Comparison of ENCODE assay signal across 34 cellular contexts in genomic region chrX:153456161-153456560, GRCh38. TPM values are rescaled to one million over a fixed set of nuclear protein-coding genes. Genes with fewer than 3 reads are reported as not detected.
A peak's percentile ranks its signal among the peaks of the same experiment; 100 is the strongest.
DNase-seq lines count a peak whose midpoint lies in the region; ATAC-seq and TF ChIP-seq lines count a peak whose summit lies in the region.
"Had no signal": no experiment of that assay in that cellular context is flagged by ENCODE, and none has a peak within 500 bp of the region (broad histone marks: within the 10 kb centered on the region; RNA-seq: fewer than 3 reads in every experiment).

No MANE protein-coding gene starts in this region.

- peaks cover 18 to 21% of the 10 kb centered on the region in 2 donors for H3K36me3 Mint-ChIP-seq in stimulated activated naive B cell treated with anti-CD40 and anti-IgM and Interleukin-4, amounts not matched to agents 10 μg/mL and 1 μg/mL and 100 μg/mL, for 72 hours

- H3K4me3 Mint-ChIP-seq in stimulated activated naive B cell treated with anti-CD40 and anti-IgM and Interleukin-4, amounts not matched to agents 10 μg/mL and 1 μg/mL and 100 μg/mL, for 72 hours = no peak overlapping the region
- H3K4me3 Mint-ChIP-seq: activated CD4-positive, alpha-beta T cell treated with anti-CD3 and anti-CD28 coated beads for 36 hours; activated CD8-positive, alpha-beta T cell treated with anti-CD3 and anti-CD28 coated beads, Interleukin-2, amount 10 ng/mL, durations not matched to agents 7 days and 5 days; activated T-helper 17 cell treated with anti-CD3 and anti-CD28 coated beads, Interleukin-2, amount 50 U/mL, for 72 hours; CD8-positive, alpha-beta T cell; effector memory CD8-positive, alpha-beta T cell; naive thymus-derived CD4-positive, alpha-beta T cell had no signal

- H3K9me3 Mint-ChIP-seq in stimulated activated naive B cell treated with anti-CD40 and anti-IgM and Interleukin-4, amounts not matched to agents 10 μg/mL and 1 μg/mL and 100 μg/mL, for 72 hours = no peaks in the 10 kb centered on the region
- H3K9me3 Mint-ChIP-seq: activated T-helper 17 cell treated with anti-CD3 and anti-CD28 coated beads, Interleukin-2, amount 50 U/mL, for 72 hours; CD8-positive, alpha-beta T cell; effector memory CD8-positive, alpha-beta T cell; naive thymus-derived CD4-positive, alpha-beta T cell had no signal

- peak; percentile 15 for DNase-seq in NCI-H2029 (lab: John Stamatoyannopoulos, UW)
- no peak for DNase-seq in NCI-H2029 treated with DMSO at 0.1 percent for 48 hours (lab: John Stamatoyannopoulos, UW)
- DNase-seq in anterior cingulate cortex (lab: John Stamatoyannopoulos, UW) = peak in 40 of 58 donors; percentile 2 to 72 (median 31)
- peak; percentile 28 to 69 (median 68) for DNase-seq in right cardiac atrium
- DNase-seq in stimulated activated naive B cell treated with anti-CD40 and anti-IgM and Interleukin-4, amounts not matched to agents 10 μg/mL and 1 μg/mL and 100 μg/mL, for 72 hours = no peak
- DNase-seq in upper lobe of left lung = no peak
- DNase-seq: activated CD4-positive, alpha-beta T cell treated with anti-CD3 and anti-CD28 coated beads for 36 hours; activated CD8-positive, alpha-beta T cell treated with anti-CD3 and anti-CD28 coated beads, Interleukin-2, amount 10 ng/mL, durations not matched to agents 7 days and 5 days; activated naive CD4-positive, alpha-beta T cell treated with anti-CD3 and anti-CD28 coated beads, Interleukin-2, amount 50 U/mL, for 16 hours; amniotic stem cell; CD8-positive, alpha-beta T cell; effector memory CD8-positive, alpha-beta T cell; glutamatergic neuron; islet precursor cell; KG1; MG63; naive thymus-derived CD4-positive, alpha-beta T cell; NCI-H1417; NCI-H2107; NCI-H774; SJCRH30; stimulated activated naive CD4-positive, alpha-beta T cell; SW 1271 had no signal

- peaks cover 0 to 31% (median 13%) of the 10 kb centered on the region in 4 donors for H3K36me3 ChIP-seq in upper lobe of left lung
- H3K36me3 ChIP-seq: cardiac muscle cell, SJCRH30 had no signal

- H3K4me1 ChIP-seq in right cardiac atrium (ENCODE audit: control insufficient read depth, insufficient read depth, low read length) = no peaks in the 10 kb centered on the region
- no peaks in the 10 kb centered on the region for H3K4me1 ChIP-seq in upper lobe of left lung

- no peak for TF ChIP-seq CTCF in upper lobe of left lung (IDR thresholded peaks at IDR 0.05)

- H3K4me3 ChIP-seq in right cardiac atrium (ENCODE audit: low read length) (no peak overlapping the region), upper lobe of left lung (no peak overlapping the region)
- H3K4me3 ChIP-seq: cardiac muscle cell, coronary artery, MG63, SJCRH30, suprapubic skin had no signal

- WGBS in right cardiac atrium = 68% methylated on average over 12 of the region's 12 CpGs
- WGBS in upper lobe of left lung, 2 donors = 87% methylated on average over 12 of the region's 12 CpGs; no CpG with 5 or more reads in 1 of the 2 donors

- no peaks in the 10 kb centered on the region for H3K27me3 ChIP-seq in right cardiac atrium (ENCODE audit: control insufficient read depth, insufficient read depth)
- H3K27me3 ChIP-seq in upper lobe of left lung = peaks cover 0 to 6% (median 0%) of the 10 kb centered on the region in 4 donors
- H3K27me3 ChIP-seq: cardiac muscle cell, MG63, SJCRH30, suprapubic skin had no signal

- peak overlapping the region; percentile 26 for H3K27ac Mint-ChIP-seq in stimulated activated naive B cell treated with anti-CD40 and anti-IgM and Interleukin-4, amounts not matched to agents 10 μg/mL and 1 μg/mL and 100 μg/mL, for 72 hours
- H3K27ac Mint-ChIP-seq: activated CD4-positive, alpha-beta T cell treated with anti-CD3 and anti-CD28 coated beads for 36 hours; activated CD8-positive, alpha-beta T cell treated with anti-CD3 and anti-CD28 coated beads, Interleukin-2, amount 10 ng/mL, durations not matched to agents 7 days and 5 days; activated T-helper 17 cell treated with anti-CD3 and anti-CD28 coated beads, Interleukin-2, amount 50 U/mL, for 72 hours; CD8-positive, alpha-beta T cell; effector memory CD8-positive, alpha-beta T cell; naive thymus-derived CD4-positive, alpha-beta T cell had no signal

- H3K27ac ChIP-seq in right cardiac atrium (ENCODE audit: low read length) = no peak overlapping the region
- H3K27ac ChIP-seq in upper lobe of left lung = no peak overlapping the region
- H3K27ac ChIP-seq: cardiac muscle cell, coronary artery, HL-60, SJCRH30, suprapubic skin had no signal

- ATAC-seq in right cardiac atrium (peak; percentile 38 to 59), HG03571 (IDR thresholded peaks at IDR 0.05; ENCODE audit: unreplicated experiment) (no peak), upper lobe of left lung (ENCODE audit: low FRiP score in 2 of 2) (no peak)
- ATAC-seq in stimulated activated naive B cell treated with anti-CD40 and anti-IgM and Interleukin-4, amounts not matched to agents 10 μg/mL and 1 μg/mL and 100 μg/mL, for 72 hours (replicated peaks) = no peak
- ATAC-seq in activated CD4-positive, CD25-positive, alpha-beta regulatory T cell treated with anti-CD3 and anti-CD28 coated beads, Interleukin-2, amount 50 U/mL, for 24 hours = no peak
- ATAC-seq: activated CD4-positive, alpha-beta T cell treated with anti-CD3 and anti-CD28 coated beads for 36 hours; activated CD8-positive, alpha-beta T cell treated with anti-CD3 and anti-CD28 coated beads, Interleukin-2, amount 10 ng/mL, durations not matched to agents 7 days and 5 days; activated T-helper 17 cell treated with anti-CD3 and anti-CD28 coated beads, Interleukin-2, amount 50 U/mL, for 72 hours; CD8-positive, alpha-beta T cell; effector memory CD8-positive, alpha-beta T cell; naive thymus-derived CD4-positive, alpha-beta T cell had no signal

- no peaks in the 10 kb centered on the region for H3K27me3 Mint-ChIP-seq in stimulated activated naive B cell treated with anti-CD40 and anti-IgM and Interleukin-4, amounts not matched to agents 10 μg/mL and 1 μg/mL and 100 μg/mL, for 72 hours
- H3K27me3 Mint-ChIP-seq: activated CD4-positive, alpha-beta T cell treated with anti-CD3 and anti-CD28 coated beads for 36 hours; activated T-helper 17 cell treated with anti-CD3 and anti-CD28 coated beads, Interleukin-2, amount 50 U/mL, for 72 hours; effector memory CD8-positive, alpha-beta T cell; naive thymus-derived CD4-positive, alpha-beta T cell had no signal

- no peaks in the 10 kb centered on the region for H3K4me1 Mint-ChIP-seq in stimulated activated naive B cell treated with anti-CD40 and anti-IgM and Interleukin-4, amounts not matched to agents 10 μg/mL and 1 μg/mL and 100 μg/mL, for 72 hours
- H3K4me1 Mint-ChIP-seq: activated CD4-positive, alpha-beta T cell treated with anti-CD3 and anti-CD28 coated beads for 36 hours; activated T-helper 17 cell treated with anti-CD3 and anti-CD28 coated beads, Interleukin-2, amount 50 U/mL, for 72 hours had no signal

- intact Hi-C loops in right cardiac atrium (cut with DNase I) = no loop called here

- TF ChIP-seq EP300 in upper lobe of left lung (IDR thresholded peaks at IDR 0.05) = no peak

- H3K9me3 ChIP-seq in right cardiac atrium (ENCODE audit: control insufficient read depth, low read length) = no peaks in the 10 kb centered on the region
- no peaks in the 10 kb centered on the region for H3K9me3 ChIP-seq in upper lobe of left lung
- H3K9me3 ChIP-seq: MG63, SJCRH30, suprapubic skin had no signal

- no peak for TF ChIP-seq POLR2A in upper lobe of left lung (IDR thresholded peaks at IDR 0.05)

RNA-seq across cellular contexts. Expression of gene TREX2, which starts 10.3 kb away (rescaled TPM):
- total RNA-seq in right cardiac atrium (under 1 TPM in 2 of 4 donors, not detected in 2; 0.28 to 0.91 TPM), upper lobe of left lung (1 to 10 TPM in 5 of 6 donors, under 1 TPM in 1; 0.97 to 7.3 (median 2.8) TPM)
- 0.48 TPM for polyA plus RNA-seq in right cardiac atrium
- total RNA-seq: epithelial cell of proximal tubule had no signal
- polyA plus RNA-seq: cardiac muscle cell had no signal

RNA-seq across cellular contexts. Expression of gene HAUS7, which starts 14.2 kb away (rescaled TPM):
- total RNA-seq in right cardiac atrium (10 to 100 TPM; 14.5 to 18.3 (median 16.8) TPM), upper lobe of left lung (10 to 100 TPM in 5 of 6 donors, 1 to 10 TPM in 1; 3.7 to 61.8 (median 23.0) TPM)
- polyA plus RNA-seq in right cardiac atrium = 17.3 TPM

RNA-seq across cellular contexts. Expression of gene BGN, which starts 38.6 kb away (rescaled TPM):
- total RNA-seq in right cardiac atrium (100 to 1,000 TPM; 173 to 244 (median 206) TPM), upper lobe of left lung (100 to 1,000 TPM in 3 of 6 donors, 10 to 100 TPM in 3; 13.0 to 251 (median 86.3) TPM)
- 167 TPM for polyA plus RNA-seq in right cardiac atrium
- total RNA-seq: activated CD4-positive, alpha-beta T cell treated with anti-CD3 and anti-CD28 coated beads for 36 hours; activated CD8-positive, alpha-beta T cell treated with anti-CD3 and anti-CD28 coated beads, Interleukin-2, amount 10 ng/mL, durations not matched to agents 7 days and 5 days; activated T-helper 17 cell treated with anti-CD3 and anti-CD28 coated beads, Interleukin-2, amount 50 U/mL, for 72 hours; CD8-positive, alpha-beta T cell; naive thymus-derived CD4-positive, alpha-beta T cell had no signal
- polyA plus RNA-seq: naive thymus-derived CD4-positive, alpha-beta T cell had no signal

RNA-seq across cellular contexts. Expression of gene ZFP92, which starts 44.9 kb away (rescaled TPM):
- total RNA-seq in right cardiac atrium (1 to 10 TPM in 1 of 4 donors, under 1 TPM in 3; 0.57 to 1.6 (median 0.77) TPM), upper lobe of left lung (1 to 10 TPM; 2.7 to 5.1 (median 3.7) TPM)
- 0.32 TPM for polyA plus RNA-seq in right cardiac atrium
- total RNA-seq: SJCRH30 had no signal
- polyA plus RNA-seq: cardiac muscle cell had no signal

RNA-seq across cellular contexts. Expression of gene PNMA6E, which starts 55.0 kb away (rescaled TPM):
- total RNA-seq in right cardiac atrium (not detected), upper lobe of left lung (under 1 TPM in 3 of 6 donors, not detected in 3; 0.09 to 0.44 (median 0.10) TPM)
- not detected for polyA plus RNA-seq in right cardiac atrium
- total RNA-seq: activated CD4-positive, alpha-beta T cell treated with anti-CD3 and anti-CD28 coated beads for 36 hours; activated CD8-positive, alpha-beta T cell treated with anti-CD3 and anti-CD28 coated beads, Interleukin-2, amount 10 ng/mL, durations not matched to agents 7 days and 5 days; activated T-helper 17 cell treated with anti-CD3 and anti-CD28 coated beads, Interleukin-2, amount 50 U/mL, for 72 hours; CD8-positive, alpha-beta T cell; epithelial cell of proximal tubule; H1; naive thymus-derived CD4-positive, alpha-beta T cell; SJCRH30; skeletal muscle tissue; ureter had no signal
- polyA plus RNA-seq: cardiac muscle cell; H1; naive thymus-derived CD4-positive, alpha-beta T cell had no signal

Comparison
In these comparisons a context has a peak if more than half of its experiments do, and no peak if none do; other contexts are left out.
1. DNase-seq: peak in NCI-H2029 (single experiment), anterior cingulate cortex (40 of 58) and right cardiac atrium (3 of 3); none in NCI-H2029 treated with DMSO at 0.1 percent for 48 hours (single experiment), stimulated activated naive B cell treated with anti-CD40 and anti-IgM and Interleukin-4, amounts not matched to agents 10 μg/mL and 1 μg/mL and 100 μg/mL, for 72 hours (single experiment) and upper lobe of left lung (0 of 2).
2. ATAC-seq: peak in right cardiac atrium (2 of 2); none in stimulated activated naive B cell treated with anti-CD40 and anti-IgM and Interleukin-4, amounts not matched to agents 10 μg/mL and 1 μg/mL and 100 μg/mL, for 72 hours (0 of 2), HG03571 (single experiment), upper lobe of left lung (0 of 2) and activated CD4-positive, CD25-positive, alpha-beta regulatory T cell treated with anti-CD3 and anti-CD28 coated beads, Interleukin-2, amount 50 U/mL, for 24 hours (0 of 2).